Comparison of ENCODE assay signal across 9 cellular contexts in genomic region chrX:40573763-40574162, GRCh38. TPM values are rescaled to one million over a fixed set of nuclear protein-coding genes. Genes with fewer than 3 reads are reported as not detected.
DNase-seq lines count a peak whose midpoint lies in the region; ATAC-seq, FAIRE-seq and TF ChIP-seq lines count a peak whose summit lies in the region.
"Had no signal": no experiment of that assay in that cellular context is flagged by ENCODE, and none has a peak within 500 bp of the region (broad histone marks: within the 10 kb centered on the region; RNA-seq: fewer than 3 reads in every experiment).

No MANE protein-coding gene starts in this region.

- no peak overlapping the region for H3K14ac ChIP-seq in H1 (ENCODE audit: insufficient read length)

- H3K36me3 ChIP-seq in H1 (ENCODE audit: control insufficient read depth in 2 of 4, insufficient read depth in 4 of 4, low read length in 3 of 4): no peaks in the 10 kb centered on the region

- peak; percentile 66 for FAIRE-seq in GM12891 (lab: Jason Lieb, UNC)
- FAIRE-seq in H1 (lab: Jason Lieb, UNC): no peak

- H4K8ac ChIP-seq in H1 (ENCODE audit: extremely low read depth, insufficient read depth, low read length): no peak overlapping the region

- intact Hi-C loops in Right ventricle myocardium inferior (cut with DNase I): no loop called here

- H2BK120ac ChIP-seq in H1 (replicated peaks; ENCODE audit: low read depth, low read length): no peak overlapping the region

- H3K18ac ChIP-seq in H1 (ENCODE audit: extremely low read depth, low read length): no peak overlapping the region

- no peaks in the 10 kb centered on the region for H3K79me1 ChIP-seq in H1 (ENCODE audit: low read depth, low read length)

- H3K9ac ChIP-seq in H1 (replicated peaks in 1 of 4; ENCODE audit: extremely low read depth in 1 of 4, low read depth in 3 of 4, low read length in 3 of 4): no peak overlapping the region

- no peaks in the 10 kb centered on the region for H3K79me2 ChIP-seq in H1 (ENCODE audit: control insufficient read depth in 1 of 2, insufficient read depth in 2 of 2, low read length in 2 of 2)

- H3K9me3 ChIP-seq in H1 (ENCODE audit: insufficient read depth in 2 of 2, low read depth in 1 of 2, low read length in 1 of 2): no peaks in the 10 kb centered on the region

- no peak overlapping the region for H2BK20ac ChIP-seq in H1 (ENCODE audit: low read length)

- WGBS in H1 (ENCODE audit: extremely low coverage in 1 of 2, insufficient coverage in 1 of 2, insufficient read length in 1 of 2, insufficient replicate concordance in 2 of 2, low coverage in 1 of 2, low lambda C conversion rate in 2 of 2, missing lambda C conversion rate in 1 of 2), 2 experiments: 35% methylated on average over 2 of the region's 2 CpGs; no CpG with 5 or more reads in 1 of the 2 experiments

- H2AK5ac ChIP-seq in H1 (ENCODE audit: low read depth, low read length): no peak overlapping the region

- no peak overlapping the region for H2BK12ac ChIP-seq in H1 (ENCODE audit: low read depth, low read length)

- peak; percentile 38 to 47 for TF ChIP-seq RAD21 in H1 (IDR thresholded peaks at IDR 0.05 in 1 of 2, conservative IDR thresholded peaks at IDR 0.05 in 1 of 2; ENCODE audit: low read depth in 2 of 2, low read length in 2 of 2)

- DNase-seq in ACHN (peak; percentile 24), GM12891 (ENCODE audit: insufficient read length, low spot score) (no peak), RPMI7951 (ENCODE audit: low read depth) (peak; percentile 52), H1 (ENCODE audit: low read depth in 1 of 2, low spot score in 2 of 2) (peak; percentile 1 to 46), islet precursor cell (no peak), retina (no peak), Right ventricle myocardium inferior (ENCODE audit: missing footprints) (no peak), hypothalamus (lab: John Stamatoyannopoulos, UW) (no peak)
- DNase-seq: activated naive CD8-positive, alpha-beta T cell treated with anti-CD3 and anti-CD28 coated beads, Interleukin-2, amount 10 ng/mL, durations not matched to agents 7 days and 5 days had no signal

- H3K23ac ChIP-seq in H1 (ENCODE audit: insufficient read length): no peak overlapping the region

- no peak overlapping the region for H2BK15ac ChIP-seq in H1 (ENCODE audit: low read length)

- H4K91ac ChIP-seq in H1 (replicated peaks; ENCODE audit: insufficient read length, low read length): no peak overlapping the region

- H3K4ac ChIP-seq in H1 (replicated peaks; ENCODE audit: insufficient read length, low read depth, low read length): no peak overlapping the region

- H3K4me1 ChIP-seq in H1 (replicated peaks in 1 of 4; ENCODE audit: control insufficient read depth in 3 of 4, insufficient read depth in 4 of 4, low read length in 3 of 4): no peaks in the 10 kb centered on the region

- peak; percentile 56 to 93 (median 65) for TF ChIP-seq CTCF in H1 (IDR thresholded peaks at IDR 0.05; ENCODE audit: control extremely low read depth in 1 of 3, insufficient read depth in 1 of 3, low read depth in 1 of 3, low read length in 3 of 3)

- no peak overlapping the region for H2BK5ac ChIP-seq in H1 (ENCODE audit: low read depth, low read length)

- H3K4me3 ChIP-seq in H1 (ENCODE audit: extremely low read depth in 1 of 4, insufficient read depth in 2 of 4, low read depth in 3 of 4, low read length in 4 of 4): no peak overlapping the region

- POLR2A ChIA-PET in H1 (lab: Charles Lee; ENCODE audit: partially characterized antibody): no interaction called here

- H4K5ac ChIP-seq in H1 (ENCODE audit: insufficient read length, low read depth, low read length): no peak overlapping the region

- H3K4me2 ChIP-seq in H1 (ENCODE audit: insufficient read depth in 1 of 2, low read depth in 2 of 2, low read length in 2 of 2): no peak overlapping the region

- H3K23me2 ChIP-seq in H1 (ENCODE audit: low read depth, low read length): no peaks in the 10 kb centered on the region

- H3K27me3 ChIP-seq in H1 (replicated peaks in 1 of 4; ENCODE audit: control insufficient read depth in 3 of 4, extremely low read depth in 1 of 4, insufficient read depth in 3 of 4, low read length in 3 of 4): no peaks in the 10 kb centered on the region

- no peaks in the 10 kb centered on the region for H4K20me1 ChIP-seq in H1 (replicated peaks in 1 of 2; ENCODE audit: control insufficient read depth in 1 of 2, insufficient read depth in 2 of 2, low read length in 2 of 2)

- CTCF ChIA-PET in H1 (lab: Charles Lee; ENCODE audit: partially characterized antibody): interaction anchor here (0.7 to 1.9 kb wide), 6 partner anchors 9 to 1930 kb away, joined by 3 to 7 read pairs (median 4); no protein-coding TSS in a partner anchor

- in situ Hi-C loops in ACHN (cut with HindIII; ENCODE audit: low pct_ligation_motif_present, low pct_unique_long_range_greater_than_20kb, low sequenced_read_pairs): no loop called here

- TF ChIP-seq POLR2A in GM12891 (IDR thresholded peaks at IDR 0.05; ENCODE audit: low read depth, low read length): no peak
- TF ChIP-seq POLR2A in H1 (IDR thresholded peaks at IDR 0.05; ENCODE audit: control extremely low read depth in 1 of 2, low read depth in 2 of 2, low read length in 2 of 2): no peak

- H2AFZ ChIP-seq in H1 (ENCODE audit: low read length): no peak overlapping the region

- H3K27ac ChIP-seq in H1 (ENCODE audit: low read depth, low read length): no peak overlapping the region

- ATAC-seq in Right ventricle myocardium inferior: no peak

- no peak overlapping the region for H3K56ac ChIP-seq in H1 (replicated peaks; ENCODE audit: insufficient read length, low read depth, low read length)

- no peak for TF ChIP-seq EP300 in H1 (IDR thresholded peaks at IDR 0.05; ENCODE audit: borderline replicate concordance in 1 of 2, low read depth in 2 of 2, low read length in 2 of 2)

TF ChIP-seq in GM12891, 5 proteins besides CTCF, POLR2A, EP300 and RAD21:
- TF ChIP-seq TAF1 (IDR thresholded peaks at IDR 0.05; ENCODE audit: low read depth, low read length) (no peak), PAX5 (IDR thresholded peaks at IDR 0.05; ENCODE audit: insufficient read depth, low read length, severe bottlenecking) (no peak), POLR2AphosphoS5 (IDR thresholded peaks at IDR 0.05; ENCODE audit: low read depth, low read length) (no peak), POU2F2 (IDR thresholded peaks at IDR 0.05; ENCODE audit: low read depth, low read length) (no peak), SPI1 (IDR thresholded peaks at IDR 0.05; ENCODE audit: low read depth, low read length) (no peak)

TF ChIP-seq in H1, 55 proteins besides CTCF, POLR2A, EP300 and RAD21:
- no peak for TF ChIP-seq SP4 (IDR thresholded peaks at IDR 0.05; ENCODE audit: low read length)
- TF ChIP-seq POLR2AphosphoS5 (IDR thresholded peaks at IDR 0.05; ENCODE audit: low read depth, low read length): no peak
- no peak for TF ChIP-seq SIRT6 (IDR thresholded peaks at IDR 0.05; ENCODE audit: low read length)
- TF ChIP-seq RBBP5 (IDR thresholded peaks at IDR 0.05; ENCODE audit: borderline replicate concordance, low read depth, low read length): no peak
- TF ChIP-seq PHF8 (conservative IDR thresholded peaks at IDR 0.05; ENCODE audit: low read depth, low read length): no peak
- TF ChIP-seq MAFK (IDR thresholded peaks at IDR 0.05; ENCODE audit: low read depth, low read length): no peak
- no peak for TF ChIP-seq SP1 (IDR thresholded peaks at IDR 0.05; ENCODE audit: low read depth, low read length)
- no peak for TF ChIP-seq FOSL1 (IDR thresholded peaks at IDR 0.05; ENCODE audit: insufficient read depth, low read depth, low read length)
- TF ChIP-seq CBX5 (IDR thresholded peaks at IDR 0.05; ENCODE audit: low read depth, low read length): no peak
- TF ChIP-seq CHD1 (IDR thresholded peaks at IDR 0.05; ENCODE audit: low read depth, low read length): no peak
TF ChIP-seq in H1: peak in this region for 0.

RNA-seq across cellular contexts. Expression of gene ATP6AP2, which starts 7.0 kb away (rescaled TPM):
- polyA plus RNA-seq in GM12891 (2012; ENCODE audit: low read depth, missing spikeins): 51.5 TPM
- total RNA-seq in RPMI7951 (2014; rRNA removed; shearing (Covaris generic)): 181 and 233 TPM in 2 replicates
- total RNA-seq in H1 (2021; fragmentation: NEBNext Ultra II Directional; extraction: Animal tissue kit (Norgen Biotek cat#: 25700)): 66.0 and 71.7 TPM in 2 replicates
- 35.1 and 86.2 TPM in 2 replicates for polyA plus RNA-seq in H1 (2011; rRNA removed)
- polyA plus RNA-seq in H1 (2011; cell fraction: cytosol; rRNA removed): 54.2 TPM
- polyA plus RNA-seq in H1 (2011; cell fraction: nucleus; rRNA removed): 39.5 TPM
- polyA plus RNA-seq in H1 (2012, experiment 1 of 2): 110 to 121 TPM (median 110 TPM) in 4 replicates
- polyA plus RNA-seq in H1 (2012, experiment 2 of 2): 10.4 TPM
- 86.4 TPM for polyA plus RNA-seq in H1 (2013, experiment 1 of 2)
- 91.1 TPM for polyA plus RNA-seq in H1 (2013, experiment 2 of 2)
- polyA minus RNA-seq in H1 (2011; rRNA and poly(A)+ RNA removed): 83.6 and 119 TPM in 2 replicates
- polyA minus RNA-seq in H1 (2011; cell fraction: cytosol; rRNA and poly(A)+ RNA removed): 42.6 TPM
- 43.4 TPM for polyA minus RNA-seq in H1 (2011; cell fraction: nucleus; rRNA and poly(A)+ RNA removed)
- 43.5 TPM for total RNA-seq in Right ventricle myocardium inferior

RNA-seq across cellular contexts. Expression of gene MPC1L, which starts 49.5 kb away (rescaled TPM):
- not detected for polyA plus RNA-seq in GM12891 (2012; ENCODE audit: low read depth, missing spikeins)
- total RNA-seq in RPMI7951 (2014; rRNA removed; shearing (Covaris generic)): not detected in 2 replicates
- not detected in 2 replicates for total RNA-seq in H1 (2021; fragmentation: NEBNext Ultra II Directional; extraction: Animal tissue kit (Norgen Biotek cat#: 25700))
- not detected in 2 replicates for polyA plus RNA-seq in H1 (2011; rRNA removed)
- not detected for polyA plus RNA-seq in H1 (2011; cell fraction: cytosol; rRNA removed)
- not detected for polyA plus RNA-seq in H1 (2011; cell fraction: nucleus; rRNA removed)
- polyA plus RNA-seq in H1 (2012, experiment 1 of 2): not detected in 4 replicates
- not detected for polyA plus RNA-seq in H1 (2012, experiment 2 of 2)
- not detected for polyA plus RNA-seq in H1 (2013, experiment 1 of 2)
- not detected for polyA plus RNA-seq in H1 (2013, experiment 2 of 2)
- not detected in 2 replicates for polyA minus RNA-seq in H1 (2011; rRNA and poly(A)+ RNA removed)
- not detected for polyA minus RNA-seq in H1 (2011; cell fraction: cytosol; rRNA and poly(A)+ RNA removed)
- polyA minus RNA-seq in H1 (2011; cell fraction: nucleus; rRNA and poly(A)+ RNA removed): not detected
- not detected for total RNA-seq in Right ventricle myocardium inferior
- total RNA-seq: activated naive CD8-positive, alpha-beta T cell treated with anti-CD3 and anti-CD28 coated beads, Interleukin-2, amount 10 ng/mL, durations not matched to agents 7 days and 5 days had no signal

Comparison
In these comparisons a context has a peak if more than half of its experiments do, and no peak if none do; other contexts are left out.
1. DNase-seq: peak in ACHN (single experiment), RPMI7951 (single experiment) and H1 (2 of 2); none in GM12891 (single experiment), islet precursor cell (single experiment), retina (single experiment), Right ventricle myocardium inferior (single experiment) and hypothalamus (0 of 51).